Comparison of ENCODE assay signal across 1 cellular context in the genomic region with DNA sequence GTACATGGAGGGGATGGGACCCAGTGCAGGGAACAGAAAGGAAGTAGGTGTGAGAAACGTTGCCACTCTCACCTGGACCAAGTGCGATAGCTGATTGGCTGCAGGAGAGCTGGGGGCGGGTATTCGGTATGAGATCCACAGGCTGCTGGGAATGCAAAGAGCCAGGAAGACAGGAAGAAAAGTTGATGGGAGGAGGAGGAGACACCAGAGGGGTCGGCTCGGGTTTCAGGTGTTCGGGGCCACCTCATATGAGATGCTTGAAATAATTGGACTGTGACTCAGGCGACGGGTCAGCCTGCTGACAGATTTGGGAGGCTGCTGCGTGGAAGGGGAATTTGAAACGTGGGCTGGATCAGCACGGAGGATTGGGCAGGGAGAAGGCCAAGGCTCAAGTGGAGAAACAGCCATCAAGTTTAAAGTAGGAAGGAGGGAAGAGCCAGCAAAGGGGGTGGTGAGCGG.
TF ChIP-seq lines count a peak whose summit lies in the region.

No MANE protein-coding gene starts in this region.

TF ChIP-seq in H1, 55 proteins besides CTCF, POLR2A, EP300 and RAD21 (continued from another document):
- TF ChIP-seq, protein P1, sequence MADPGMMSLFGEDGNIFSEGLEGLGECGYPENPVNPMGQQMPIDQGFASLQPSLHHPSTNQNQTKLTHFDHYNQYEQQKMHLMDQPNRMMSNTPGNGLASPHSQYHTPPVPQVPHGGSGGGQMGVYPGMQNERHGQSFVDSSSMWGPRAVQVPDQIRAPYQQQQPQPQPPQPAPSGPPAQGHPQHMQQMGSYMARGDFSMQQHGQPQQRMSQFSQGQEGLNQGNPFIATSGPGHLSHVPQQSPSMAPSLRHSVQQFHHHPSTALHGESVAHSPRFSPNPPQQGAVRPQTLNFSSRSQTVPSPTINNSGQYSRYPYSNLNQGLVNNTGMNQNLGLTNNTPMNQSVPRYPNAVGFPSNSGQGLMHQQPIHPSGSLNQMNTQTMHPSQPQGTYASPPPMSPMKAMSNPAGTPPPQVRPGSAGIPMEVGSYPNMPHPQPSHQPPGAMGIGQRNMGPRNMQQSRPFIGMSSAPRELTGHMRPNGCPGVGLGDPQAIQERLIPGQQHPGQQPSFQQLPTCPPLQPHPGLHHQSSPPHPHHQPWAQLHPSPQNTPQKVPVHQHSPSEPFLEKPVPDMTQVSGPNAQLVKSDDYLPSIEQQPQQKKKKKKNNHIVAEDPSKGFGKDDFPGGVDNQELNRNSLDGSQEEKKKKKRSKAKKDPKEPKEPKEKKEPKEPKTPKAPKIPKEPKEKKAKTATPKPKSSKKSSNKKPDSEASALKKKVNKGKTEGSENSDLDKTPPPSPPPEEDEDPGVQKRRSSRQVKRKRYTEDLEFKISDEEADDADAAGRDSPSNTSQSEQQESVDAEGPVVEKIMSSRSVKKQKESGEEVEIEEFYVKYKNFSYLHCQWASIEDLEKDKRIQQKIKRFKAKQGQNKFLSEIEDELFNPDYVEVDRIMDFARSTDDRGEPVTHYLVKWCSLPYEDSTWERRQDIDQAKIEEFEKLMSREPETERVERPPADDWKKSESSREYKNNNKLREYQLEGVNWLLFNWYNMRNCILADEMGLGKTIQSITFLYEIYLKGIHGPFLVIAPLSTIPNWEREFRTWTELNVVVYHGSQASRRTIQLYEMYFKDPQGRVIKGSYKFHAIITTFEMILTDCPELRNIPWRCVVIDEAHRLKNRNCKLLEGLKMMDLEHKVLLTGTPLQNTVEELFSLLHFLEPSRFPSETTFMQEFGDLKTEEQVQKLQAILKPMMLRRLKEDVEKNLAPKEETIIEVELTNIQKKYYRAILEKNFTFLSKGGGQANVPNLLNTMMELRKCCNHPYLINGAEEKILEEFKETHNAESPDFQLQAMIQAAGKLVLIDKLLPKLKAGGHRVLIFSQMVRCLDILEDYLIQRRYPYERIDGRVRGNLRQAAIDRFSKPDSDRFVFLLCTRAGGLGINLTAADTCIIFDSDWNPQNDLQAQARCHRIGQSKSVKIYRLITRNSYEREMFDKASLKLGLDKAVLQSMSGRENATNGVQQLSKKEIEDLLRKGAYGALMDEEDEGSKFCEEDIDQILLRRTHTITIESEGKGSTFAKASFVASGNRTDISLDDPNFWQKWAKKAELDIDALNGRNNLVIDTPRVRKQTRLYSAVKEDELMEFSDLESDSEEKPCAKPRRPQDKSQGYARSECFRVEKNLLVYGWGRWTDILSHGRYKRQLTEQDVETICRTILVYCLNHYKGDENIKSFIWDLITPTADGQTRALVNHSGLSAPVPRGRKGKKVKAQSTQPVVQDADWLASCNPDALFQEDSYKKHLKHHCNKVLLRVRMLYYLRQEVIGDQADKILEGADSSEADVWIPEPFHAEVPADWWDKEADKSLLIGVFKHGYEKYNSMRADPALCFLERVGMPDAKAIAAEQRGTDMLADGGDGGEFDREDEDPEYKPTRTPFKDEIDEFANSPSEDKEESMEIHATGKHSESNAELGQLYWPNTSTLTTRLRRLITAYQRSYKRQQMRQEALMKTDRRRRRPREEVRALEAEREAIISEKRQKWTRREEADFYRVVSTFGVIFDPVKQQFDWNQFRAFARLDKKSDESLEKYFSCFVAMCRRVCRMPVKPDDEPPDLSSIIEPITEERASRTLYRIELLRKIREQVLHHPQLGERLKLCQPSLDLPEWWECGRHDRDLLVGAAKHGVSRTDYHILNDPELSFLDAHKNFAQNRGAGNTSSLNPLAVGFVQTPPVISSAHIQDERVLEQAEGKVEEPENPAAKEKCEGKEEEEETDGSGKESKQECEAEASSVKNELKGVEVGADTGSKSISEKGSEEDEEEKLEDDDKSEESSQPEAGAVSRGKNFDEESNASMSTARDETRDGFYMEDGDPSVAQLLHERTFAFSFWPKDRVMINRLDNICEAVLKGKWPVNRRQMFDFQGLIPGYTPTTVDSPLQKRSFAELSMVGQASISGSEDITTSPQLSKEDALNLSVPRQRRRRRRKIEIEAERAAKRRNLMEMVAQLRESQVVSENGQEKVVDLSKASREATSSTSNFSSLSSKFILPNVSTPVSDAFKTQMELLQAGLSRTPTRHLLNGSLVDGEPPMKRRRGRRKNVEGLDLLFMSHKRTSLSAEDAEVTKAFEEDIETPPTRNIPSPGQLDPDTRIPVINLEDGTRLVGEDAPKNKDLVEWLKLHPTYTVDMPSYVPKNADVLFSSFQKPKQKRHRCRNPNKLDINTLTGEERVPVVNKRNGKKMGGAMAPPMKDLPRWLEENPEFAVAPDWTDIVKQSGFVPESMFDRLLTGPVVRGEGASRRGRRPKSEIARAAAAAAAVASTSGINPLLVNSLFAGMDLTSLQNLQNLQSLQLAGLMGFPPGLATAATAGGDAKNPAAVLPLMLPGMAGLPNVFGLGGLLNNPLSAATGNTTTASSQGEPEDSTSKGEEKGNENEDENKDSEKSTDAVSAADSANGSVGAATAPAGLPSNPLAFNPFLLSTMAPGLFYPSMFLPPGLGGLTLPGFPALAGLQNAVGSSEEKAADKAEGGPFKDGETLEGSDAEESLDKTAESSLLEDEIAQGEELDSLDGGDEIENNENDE (IDR thresholded peaks at IDR 0.05; ENCODE audit: insufficient replicate concordance, low read length), result no peak
- TF ChIP-seq NANOG (IDR thresholded peaks at IDR 0.05; ENCODE audit: insufficient read depth, low read depth, low read length, poor library complexity, severe bottlenecking), result no peak
- no peak for TF ChIP-seq SAP30 (IDR thresholded peaks at IDR 0.05; ENCODE audit: insufficient read depth, insufficient replicate concordance, low read length)
- no peak for TF ChIP-seq TAF7 (optimal IDR thresholded peaks at IDR 0.05; ENCODE audit: borderline replicate concordance, low read depth, low read length)
- no peak for TF ChIP-seq ATF2 (IDR thresholded peaks at IDR 0.05; ENCODE audit: low read length)
- no peak for TF ChIP-seq YY1 (IDR thresholded peaks at IDR 0.05; ENCODE audit: low read depth, low read length)
- 0 out of 4 replicates have a peak, but pooled peaks have one; percentile 37 to 46 for TF ChIP-seq SIN3A (conservative IDR thresholded peaks at IDR 0.05 in 1 of 2, IDR thresholded peaks at IDR 0.05 in 1 of 2; ENCODE audit: low read depth in 1 of 2, low read length in 2 of 2)
- TF ChIP-seq RXRA (IDR thresholded peaks at IDR 0.05; ENCODE audit: insufficient read depth, low read depth, low read length), result no peak
- TF ChIP-seq JUND (IDR thresholded peaks at IDR 0.05; ENCODE audit: low read length), result peak; percentile 84
- no peak; the same call in 1 of the 2 replicates for TF ChIP-seq EGR1 (IDR thresholded peaks at IDR 0.05; ENCODE audit: borderline replicate concordance, low read depth, low read length)
- no peak for TF ChIP-seq SIRT6 (IDR thresholded peaks at IDR 0.05; ENCODE audit: low read length)
- no peak for TF ChIP-seq BCL11A (IDR thresholded peaks at IDR 0.05; ENCODE audit: low read depth in 2 of 2, low read length in 2 of 2)
- no peak for TF ChIP-seq GABPA (IDR thresholded peaks at IDR 0.05; ENCODE audit: borderline replicate concordance, insufficient read depth, low read length)
- no peak for TF ChIP-seq KDM4A (IDR thresholded peaks at IDR 0.05; ENCODE audit: low read depth, low read length, severe bottlenecking)
- no peak for TF ChIP-seq CHD1 (IDR thresholded peaks at IDR 0.05; ENCODE audit: low read depth, low read length)
- TF ChIP-seq TEAD4 (IDR thresholded peaks at IDR 0.05; ENCODE audit: low read depth, low read length), result peak; percentile 75
- TF ChIP-seq POLR2AphosphoS5 (IDR thresholded peaks at IDR 0.05; ENCODE audit: low read depth, low read length), result no peak
- no peak for TF ChIP-seq KDM5A (IDR thresholded peaks at IDR 0.05; ENCODE audit: low read length)
- TF ChIP-seq RNF2 (IDR thresholded peaks at IDR 0.05; ENCODE audit: borderline replicate concordance, low read depth, low read length, missing control alignments, poor library complexity, severe bottlenecking), result no peak
- no peak for TF ChIP-seq BRCA1 (IDR thresholded peaks at IDR 0.05; ENCODE audit: low read depth, low read length)
- no peak for TF ChIP-seq CREB1 (IDR thresholded peaks at IDR 0.05)
- no peak for TF ChIP-seq CEBPB (IDR thresholded peaks at IDR 0.05; ENCODE audit: low read depth, low read length)
- TF ChIP-seq CBX8 (IDR thresholded peaks at IDR 0.05; ENCODE audit: borderline replicate concordance, low read depth, low read length), result no peak
- no peak for TF ChIP-seq TCF12 (IDR thresholded peaks at IDR 0.05; ENCODE audit: low read depth, low read length)
- no peak for TF ChIP-seq SP4 (IDR thresholded peaks at IDR 0.05; ENCODE audit: low read length)
- no peak for TF ChIP-seq ATF3 (IDR thresholded peaks at IDR 0.05; ENCODE audit: insufficient read depth, low read depth, low read length)
- TF ChIP-seq SRF (IDR thresholded peaks at IDR 0.05; ENCODE audit: low read depth, low read length), result no peak
- TF ChIP-seq PHF8 (conservative IDR thresholded peaks at IDR 0.05; ENCODE audit: low read depth, low read length), result no peak
- TF ChIP-seq, protein P2, sequence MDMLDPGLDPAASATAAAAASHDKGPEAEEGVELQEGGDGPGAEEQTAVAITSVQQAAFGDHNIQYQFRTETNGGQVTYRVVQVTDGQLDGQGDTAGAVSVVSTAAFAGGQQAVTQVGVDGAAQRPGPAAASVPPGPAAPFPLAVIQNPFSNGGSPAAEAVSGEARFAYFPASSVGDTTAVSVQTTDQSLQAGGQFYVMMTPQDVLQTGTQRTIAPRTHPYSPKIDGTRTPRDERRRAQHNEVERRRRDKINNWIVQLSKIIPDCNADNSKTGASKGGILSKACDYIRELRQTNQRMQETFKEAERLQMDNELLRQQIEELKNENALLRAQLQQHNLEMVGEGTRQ (IDR thresholded peaks at IDR 0.05; ENCODE audit: low read length), result no peak
- TF ChIP-seq KDM1A (IDR thresholded peaks at IDR 0.05; ENCODE audit: borderline replicate concordance, low read length), result no peak
- no peak for TF ChIP-seq ZNF274 (IDR thresholded peaks at IDR 0.05; ENCODE audit: borderline replicate concordance, extremely low read depth, low read length)
- no peak for TF ChIP-seq MAFK (IDR thresholded peaks at IDR 0.05; ENCODE audit: low read depth, low read length)
- TF ChIP-seq, protein P3, sequence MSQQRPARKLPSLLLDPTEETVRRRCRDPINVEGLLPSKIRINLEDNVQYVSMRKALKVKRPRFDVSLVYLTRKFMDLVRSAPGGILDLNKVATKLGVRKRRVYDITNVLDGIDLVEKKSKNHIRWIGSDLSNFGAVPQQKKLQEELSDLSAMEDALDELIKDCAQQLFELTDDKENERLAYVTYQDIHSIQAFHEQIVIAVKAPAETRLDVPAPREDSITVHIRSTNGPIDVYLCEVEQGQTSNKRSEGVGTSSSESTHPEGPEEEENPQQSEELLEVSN (IDR thresholded peaks at IDR 0.05), result peak; percentile 94
- no peak for TF ChIP-seq CTBP2 (IDR thresholded peaks at IDR 0.05; ENCODE audit: borderline replicate concordance, insufficient read depth, insufficient read length, low read length)
- no peak for TF ChIP-seq SP2 (IDR thresholded peaks at IDR 0.05; ENCODE audit: low read length)
- no peak for TF ChIP-seq POU5F1 (IDR thresholded peaks at IDR 0.05; ENCODE audit: low read depth, low read length)
- no peak for TF ChIP-seq HDAC2 (IDR thresholded peaks at IDR 0.05; ENCODE audit: borderline replicate concordance in 1 of 2, low read depth in 2 of 2, low read length in 2 of 2)
- TF ChIP-seq EZH2 (IDR thresholded peaks at IDR 0.05; ENCODE audit: low read depth, low read length, severe bottlenecking), result no peak
- peak; percentile 60 for TF ChIP-seq SP1 (IDR thresholded peaks at IDR 0.05; ENCODE audit: low read depth, low read length)
- TF ChIP-seq SUZ12 (IDR thresholded peaks at IDR 0.05; ENCODE audit: low read length), result no peak
- TF ChIP-seq TBP (IDR thresholded peaks at IDR 0.05; ENCODE audit: low read depth, low read length), result no peak; the same call in 1 of the 2 replicates
- no peak for TF ChIP-seq SIX5 (IDR thresholded peaks at IDR 0.05; ENCODE audit: low read depth, low read length)
- TF ChIP-seq CBX5 (IDR thresholded peaks at IDR 0.05; ENCODE audit: low read depth, low read length), result no peak
- TF ChIP-seq BACH1 (IDR thresholded peaks at IDR 0.05; ENCODE audit: low read length), result no peak
- no peak for TF ChIP-seq GTF2F1 (IDR thresholded peaks at IDR 0.05; ENCODE audit: borderline replicate concordance, low read depth, low read length)
- TF ChIP-seq CHD2 (IDR thresholded peaks at IDR 0.05; ENCODE audit: low read length), result 0 out of 2 replicates have a peak, but pooled peaks have one; percentile 56
- no peak for TF ChIP-seq JUN (IDR thresholded peaks at IDR 0.05; ENCODE audit: low read depth, low read length)
- TF ChIP-seq, protein P4, sequence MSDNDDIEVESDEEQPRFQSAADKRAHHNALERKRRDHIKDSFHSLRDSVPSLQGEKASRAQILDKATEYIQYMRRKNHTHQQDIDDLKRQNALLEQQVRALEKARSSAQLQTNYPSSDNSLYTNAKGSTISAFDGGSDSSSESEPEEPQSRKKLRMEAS (IDR thresholded peaks at IDR 0.05), result peak; percentile 97
- TF ChIP-seq ASH2L (IDR thresholded peaks at IDR 0.05; ENCODE audit: low read length), result peak; percentile 74
- TF ChIP-seq NRF1 (IDR thresholded peaks at IDR 0.05; ENCODE audit: low read depth, low read length), result no peak
- TF ChIP-seq RBBP5 (IDR thresholded peaks at IDR 0.05; ENCODE audit: borderline replicate concordance, low read depth, low read length), result peak; percentile 70; the same call in 1 of the 2 replicates
- no peak for TF ChIP-seq HDAC6 (IDR thresholded peaks at IDR 0.05; ENCODE audit: low read depth, low read length)
- TF ChIP-seq TAF1 (IDR thresholded peaks at IDR 0.05; ENCODE audit: low read depth, low read length), result no peak
